ENCODE assay signal across 9 cellular contexts in genomic region chr6:100691972-100692371, GRCh38.
"Had no signal": no experiment of that assay in that cellular context is flagged by ENCODE, and none has a peak within 500 bp of the region (broad histone marks: within the 10 kb centered on the region; RNA-seq: fewer than 3 reads in every experiment).

No MANE protein-coding gene starts in this region.

- H3K9me3 Mint-ChIP-seq: HFFc6 had no signal

- H3K9me3 ChIP-seq: HAP-1 had no signal

- FAIRE-seq: HepG2, K562 had no signal

- H2AFZ ChIP-seq: GM23248 had no signal

- H3K27ac ChIP-seq: GM23248, HL-60 had no signal

- H3K4me1 ChIP-seq: HAP-1 had no signal

- H3K27ac Mint-ChIP-seq: HFFc6 had no signal

- DNase-seq: GM23248, GOT3, H7, HFFc6 had no signal

- H3K9ac ChIP-seq: GM23248 had no signal

- H3K4me3 Mint-ChIP-seq: HFFc6 had no signal

- H3K4me3 ChIP-seq: GM23248, HAP-1, K562 had no signal

- H3K36me3 ChIP-seq: HAP-1 had no signal

- ATAC-seq: HCT116, HepG2, K562 had no signal
